11 cellular contexts compared by ENCODE assay signal in genomic region chr3:152611905-152612304, GRCh38.
"Had no signal": no experiment of that assay in that cellular context is flagged by ENCODE, and none has a peak within 500 bp of the region (broad histone marks: within the 10 kb centered on the region; RNA-seq: fewer than 3 reads in every experiment).

No MANE protein-coding gene starts in this region.

- H3K4me3 ChIP-seq: lung, suprapubic skin, upper lobe of left lung had no signal

- ATAC-seq: activated naive CD8-positive, alpha-beta T cell treated with anti-CD3 and anti-CD28 coated beads, Interleukin-2, amount 50 U/mL, for 24 hours had no signal

- DNase-seq: activated CD4-positive, alpha-beta T cell treated with anti-CD3 and anti-CD28 coated beads for 1 hour; activated CD4-positive, alpha-beta T cell treated with anti-CD3 and anti-CD28 coated beads, Interleukin-2, amount 50 U/mL, for 48 hours; activated naive CD4-positive, alpha-beta T cell treated with anti-CD3 and anti-CD28 coated beads for 36 hours; activated naive CD8-positive, alpha-beta T cell treated with anti-CD3 and anti-CD28 coated beads, Interleukin-2, amount 50 U/mL, for 24 hours; activated T-cell treated with anti-CD3 and anti-CD28 coated beads, Interleukin-2, amount 50 U/mL, for 1 hour; aorta; stimulated activated CD4-positive, alpha-beta T cell treated with anti-CD3 and anti-CD28 coated beads, Interleukin-15, amount 100 ng/mL, for 24 hours; T-helper 9 cell; upper lobe of left lung had no signal

- H3K9me3 ChIP-seq: suprapubic skin, upper lobe of left lung had no signal

- H3K27ac ChIP-seq: suprapubic skin, upper lobe of left lung had no signal

- H3K27me3 ChIP-seq: suprapubic skin, upper lobe of left lung had no signal

- H3K4me1 ChIP-seq: suprapubic skin, upper lobe of left lung had no signal

- H3K36me3 ChIP-seq: suprapubic skin, upper lobe of left lung had no signal
